ENCODE assay signal across 11 cellular contexts in genomic region chr9:14271078-14271673, GRCh38. TPM values are rescaled to one million over a fixed set of nuclear protein-coding genes. Genes with fewer than 3 reads are reported as not detected.
A peak's percentile ranks its signal among the peaks of the same experiment; 100 is the strongest.
DNase-seq lines count a peak whose midpoint lies in the region; ATAC-seq, FAIRE-seq and TF ChIP-seq lines count a peak whose summit lies in the region.
"Had no signal": no experiment of that assay in that cellular context is flagged by ENCODE, and none has a peak within 500 bp of the region (broad histone marks: within the 10 kb centered on the region; RNA-seq: fewer than 3 reads in every experiment).

No MANE protein-coding gene starts in this region.

- ATAC-seq in Right ventricle myocardium inferior (peak; percentile 75), HepG2 (peak; percentile 65)

- WGBS in HepG2 (ENCODE audit: low lambda C conversion rate) = 23% methylated on average over 7 of the region's 7 CpGs

- H3K9me3 ChIP-seq in right atrium auricular region (no peaks in the 10 kb centered on the region), HepG2 (ENCODE audit: low read length) (no peaks in the 10 kb centered on the region), uterus (no peaks in the 10 kb centered on the region)

- POLR2A ChIA-PET in HepG2 (lab: Yijun Ruan, JAX) = no interaction called here

- H4K20me1 ChIP-seq in HepG2 (ENCODE audit: insufficient read depth, low read length) = no peaks in the 10 kb centered on the region

- no peak for TF ChIP-seq RAD21 in HepG2 (CRISPR knock-in tag; IDR thresholded peaks at IDR 0.05)

- no peaks in the 10 kb centered on the region for H3K79me2 ChIP-seq in HepG2 (ENCODE audit: insufficient read depth, low read length)

- TF ChIP-seq EP300 in HepG2 (IDR thresholded peaks at IDR 0.05; ENCODE audit: low read depth in 2 of 2, low read length in 2 of 2) (0 out of 4 replicates have a peak, but pooled peaks of 1 of the 2 experiments have one; percentile 4), HepG2 (CRISPR knock-in tag; IDR thresholded peaks at IDR 0.05; ENCODE audit: borderline replicate concordance) (no peak)

- intact Hi-C loops in Right ventricle myocardium inferior (cut with DNase I) = no loop called here
- intact Hi-C loops in HepG2 (cut with micrococcal nuclease; ENCODE audit: unreplicated experiment) = no loop called here
- intact Hi-C loops in uterus (cut with DNase I; ENCODE audit: low total_unique reads) = loop anchor here (5.0 kb wide), 1 partner anchor 41 kb away; the partner anchor contains the start of gene NFIB

- H3K36me3 ChIP-seq in right atrium auricular region (no peaks in the 10 kb centered on the region), HepG2 (replicated peaks in 1 of 2; ENCODE audit: control insufficient read depth in 1 of 2, insufficient read depth in 2 of 2, low read length in 2 of 2) (no peaks in the 10 kb centered on the region), uterus (no peaks in the 10 kb centered on the region)

- no peak overlapping the region for H3K9ac ChIP-seq in HepG2 (ENCODE audit: insufficient read depth, low read depth, low read length)

- peak overlapping the region in 1 of 2 donors; percentile 42 for H3K27ac ChIP-seq in right atrium auricular region
- no peak overlapping the region for H3K27ac ChIP-seq in HepG2 (ENCODE audit: extremely low read length, insufficient read depth, low read length)
- peak overlapping the region; percentile 74 to 78 for H3K27ac ChIP-seq in uterus
- H3K27ac ChIP-seq: 22Rv1, HL-60 had no signal

- no TSS peak for BruUV-seq in HepG2 (replicated peaks; lab: Mats Ljungman, UMichigan)

- peaks cover 0 to 67% of the 10 kb centered on the region in 2 donors for H3K4me1 ChIP-seq in right atrium auricular region
- H3K4me1 ChIP-seq in HepG2 (ENCODE audit: insufficient read depth, low read length) = peaks cover 13% of the 10 kb centered on the region; the same call in 1 of the 2 replicates
- peaks cover 0 to 12% of the 10 kb centered on the region in 2 donors for H3K4me1 ChIP-seq in uterus

- peak; percentile 23 for FAIRE-seq in HepG2 (lab: Jason Lieb, UNC)
- FAIRE-seq: colon had no signal

- H3K27me3 ChIP-seq in right atrium auricular region = no peaks in the 10 kb centered on the region
- H3K27me3 ChIP-seq in HepG2 (ENCODE audit: control insufficient read depth in 1 of 2, insufficient read depth in 2 of 2, low read length in 2 of 2) = no peaks in the 10 kb centered on the region
- H3K27me3 ChIP-seq in uterus = no peaks in the 10 kb centered on the region

- TF ChIP-seq CTCF in right atrium auricular region (IDR thresholded peaks at IDR 0.05) (no peak), HepG2 (CRISPR knock-in tag; IDR thresholded peaks at IDR 0.05) (no peak), uterus (IDR thresholded peaks at IDR 0.05) (no peak)

- no peak for TF ChIP-seq POLR2A in HepG2 (IDR thresholded peaks at IDR 0.05; ENCODE audit: insufficient read depth in 1 of 2, low read depth in 2 of 2, low read length in 2 of 2)
- TF ChIP-seq POLR2A in uterus (IDR thresholded peaks at IDR 0.05) = no peak

- no peak overlapping the region for H2AFZ ChIP-seq in HepG2 (ENCODE audit: low read length)

- CTCF ChIA-PET in HepG2 (lab: Yijun Ruan, JAX; ENCODE audit: low intra/inter-chr PET ratio, low total read pairs) = no interaction called here

- H3K4me3 ChIP-seq in right atrium auricular region (no peak overlapping the region), HepG2 (replicated peaks in 1 of 3; ENCODE audit: insufficient read depth in 1 of 3, low read depth in 2 of 3, low read length in 3 of 3) (no peak overlapping the region), uterus (peak overlapping the region; percentile 10 to 13)

- DNase-seq in Right ventricle myocardium inferior (ENCODE audit: missing footprints) (no peak), right atrium auricular region (ENCODE audit: low spot score) (no peak), brain pericyte (ENCODE audit: low read depth, low spot score) (peak; percentile 87), HepG2 (ENCODE audit: low spot score) (peak; percentile 64), uterus (peak; percentile 88 to 91), hepatic stellate cell (ENCODE audit: low spot score) (no peak), AML-193 (lab: John Stamatoyannopoulos, UW) (no peak)
- no peak for DNase-seq in activated T-cell treated with anti-CD3 and anti-CD28 coated beads, Interleukin-2, amount 50 U/mL, for 1 hour

- 0 out of 2 replicates have a peak overlapping the region, but pooled peaks have one; percentile 16 for H3K4me2 ChIP-seq in HepG2 (ENCODE audit: low read depth, low read length)

- in situ Hi-C loops in HepG2 (cut with HindIII; ENCODE audit: extremely low pct_ligation_motif_present, low pct_unique_long_range_greater_than_20kb) = no loop called here

TF ChIP-seq in HepG2, 621 proteins besides CTCF, POLR2A, EP300 and RAD21:
- TF ChIP-seq SOX13 (IDR thresholded peaks at IDR 0.05) (no peak), SOX13 (CRISPR knock-in tag; conservative IDR thresholded peaks at IDR 0.05 in 1 of 2, IDR thresholded peaks at IDR 0.05 in 1 of 2) (0 out of 4 replicates have a peak, but pooled peaks of 1 of the 2 experiments have one; percentile 29), SOX6 (IDR thresholded peaks at IDR 0.05) (no peak), SOX6 (CRISPR knock-in tag; IDR thresholded peaks at IDR 0.05) (0 out of 2 replicates have a peak, but pooled peaks have one; percentile 19), ZMYM4 (CRISPR knock-in tag; IDR thresholded peaks at IDR 0.05) (0 out of 2 replicates have a peak, but pooled peaks have one; percentile 43)
- TF ChIP-seq, protein P1, sequence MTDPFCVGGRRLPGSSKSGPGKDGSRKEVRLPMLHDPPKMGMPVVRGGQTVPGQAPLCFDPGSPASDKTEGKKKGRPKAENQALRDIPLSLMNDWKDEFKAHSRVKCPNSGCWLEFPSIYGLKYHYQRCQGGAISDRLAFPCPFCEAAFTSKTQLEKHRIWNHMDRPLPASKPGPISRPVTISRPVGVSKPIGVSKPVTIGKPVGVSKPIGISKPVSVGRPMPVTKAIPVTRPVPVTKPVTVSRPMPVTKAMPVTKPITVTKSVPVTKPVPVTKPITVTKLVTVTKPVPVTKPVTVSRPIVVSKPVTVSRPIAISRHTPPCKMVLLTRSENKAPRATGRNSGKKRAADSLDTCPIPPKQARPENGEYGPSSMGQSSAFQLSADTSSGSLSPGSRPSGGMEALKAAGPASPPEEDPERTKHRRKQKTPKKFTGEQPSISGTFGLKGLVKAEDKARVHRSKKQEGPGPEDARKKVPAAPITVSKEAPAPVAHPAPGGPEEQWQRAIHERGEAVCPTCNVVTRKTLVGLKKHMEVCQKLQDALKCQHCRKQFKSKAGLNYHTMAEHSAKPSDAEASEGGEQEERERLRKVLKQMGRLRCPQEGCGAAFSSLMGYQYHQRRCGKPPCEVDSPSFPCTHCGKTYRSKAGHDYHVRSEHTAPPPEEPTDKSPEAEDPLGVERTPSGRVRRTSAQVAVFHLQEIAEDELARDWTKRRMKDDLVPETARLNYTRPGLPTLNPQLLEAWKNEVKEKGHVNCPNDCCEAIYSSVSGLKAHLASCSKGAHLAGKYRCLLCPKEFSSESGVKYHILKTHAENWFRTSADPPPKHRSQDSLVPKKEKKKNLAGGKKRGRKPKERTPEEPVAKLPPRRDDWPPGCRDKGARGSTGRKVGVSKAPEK (CRISPR knock-in tag; IDR thresholded peaks at IDR 0.05; ENCODE audit: borderline replicate concordance) = no peak

RNA-seq across cellular contexts. Expression of gene NFIB, which starts 42.8 kb away (rescaled TPM):
- total RNA-seq in Right ventricle myocardium inferior (116 TPM), right atrium auricular region (10 to 100 TPM; 74.4 to 80.1 TPM), HepG2 (2016; rRNA removed; fragmentation: Illumina TruSeq; extraction: Trizol) (2.4 and 4.6 TPM in 2 replicates), uterus (100 to 1,000 TPM in 3 of 4 donors, 10 to 100 TPM in 1; 85.3 to 173 (median 115) TPM)
- total RNA-seq in HepG2 (2016; cell fraction: cytosol; rRNA removed; fragmentation: Illumina TruSeq; extraction: Trizol; ENCODE audit: low read depth) = 4.1 TPM in 2 replicates
- 1.6 and 4.1 TPM in 2 replicates for total RNA-seq in HepG2 (2016; cell fraction: insoluble cytoplasmic fraction; rRNA removed; fragmentation: Illumina TruSeq; extraction: Trizol)
- 1.4 and 1.6 TPM in 2 replicates for total RNA-seq in HepG2 (2016; cell fraction: membrane; rRNA removed; fragmentation: Illumina TruSeq; extraction: Trizol)
- 18.2 and 18.4 TPM in 2 replicates for total RNA-seq in HepG2 (2016; cell fraction: nucleus; rRNA removed; fragmentation: Illumina TruSeq; extraction: Trizol)
- 0.98 and 1.4 TPM in 2 replicates for polyA plus RNA-seq in HepG2 (2011; rRNA removed)
- polyA plus RNA-seq in HepG2 (2011; cell fraction: cytosol; rRNA removed) = 0.17 and 0.32 TPM in 2 replicates
- polyA plus RNA-seq in HepG2 (2011; cell fraction: nucleus; rRNA removed) = 3.9 and 4.5 TPM in 2 replicates
- 1.1 and 1.7 TPM in 2 replicates for polyA plus RNA-seq in HepG2 (2012)
- polyA plus RNA-seq in HepG2 (2016; cell fraction: cytosol; fragmentation: Illumina TruSeq; extraction: Trizol; ENCODE audit: low read depth) = 0.20 TPM in 2 replicates
- polyA plus RNA-seq in HepG2 (2016; cell fraction: insoluble cytoplasmic fraction; fragmentation: Illumina TruSeq; extraction: Trizol; ENCODE audit: low read depth) = 1.4 and 1.7 TPM in 2 replicates
- polyA plus RNA-seq in HepG2 (2016; cell fraction: membrane; fragmentation: Illumina TruSeq; extraction: Trizol; ENCODE audit: low read depth) = 0.31 and 0.49 TPM in 2 replicates
- polyA plus RNA-seq in HepG2 (2016; cell fraction: nucleus; fragmentation: Illumina TruSeq; extraction: Trizol; ENCODE audit: insufficient read depth, low read depth) = 5.7 and 6.1 TPM in 2 replicates
- 3.1 and 48.1 TPM in 2 replicates for polyA minus RNA-seq in HepG2 (2011; rRNA and poly(A)+ RNA removed; ENCODE audit: low replicate concordance)
- polyA minus RNA-seq in HepG2 (2011; cell fraction: cytosol; rRNA and poly(A)+ RNA removed) = 1.1 and 3.5 TPM in 2 replicates
- 25.6 and 28.5 TPM in 2 replicates for polyA minus RNA-seq in HepG2 (2011; cell fraction: nucleus; rRNA and poly(A)+ RNA removed)

Comparison
In these comparisons a context has a peak if more than half of its experiments do, and no peak if none do; other contexts are left out.
1. DNase-seq: peak in brain pericyte (single experiment), HepG2 (single experiment) and uterus (2 of 2); none in Right ventricle myocardium inferior (single experiment), right atrium auricular region (single experiment), hepatic stellate cell (single experiment), activated T-cell treated with anti-CD3 and anti-CD28 coated beads, Interleukin-2, amount 50 U/mL, for 1 hour (single experiment) and AML-193 (0 of 2).
2. H3K4me3 ChIP-seq: peak in uterus (2 of 2); none in right atrium auricular region (0 of 2) and HepG2 (0 of 3).